In genomic region chr3:184553385-184553784, GRCh38 we compare ENCODE assay signal across 19 cellular contexts. TPM values are rescaled to one million over a fixed set of nuclear protein-coding genes. Genes with fewer than 3 reads are reported as not detected.
DNase-seq lines count a peak whose midpoint lies in the region; ATAC-seq lines count a peak whose summit lies in the region.
"Had no signal": no experiment of that assay in that cellular context is flagged by ENCODE, and none has a peak within 500 bp of the region (broad histone marks: within the 10 kb centered on the region; RNA-seq: fewer than 3 reads in every experiment).

No MANE protein-coding gene starts in this region.

- H3K4me1 Mint-ChIP-seq in T-cell, result peaks cover 37 to 63% (median 42%) of the 10 kb centered on the region in 3 donors
- H3K4me1 Mint-ChIP-seq in dendritic cell treated with granulocyte-macrophage colony-stimulating factor and Interleukin-4, amounts not matched to agents 40 ng/mL and 50 ng/mL, for 4 days (ENCODE audit: low read depth), result peaks cover 21% of the 10 kb centered on the region
- peaks cover 13 to 77% (median 56%) of the 10 kb centered on the region in 7 donors for H3K4me1 Mint-ChIP-seq in naive thymus-derived CD4-positive, alpha-beta T cell

- no peak overlapping the region for H3K4me3 ChIP-seq in naive thymus-derived CD4-positive, alpha-beta T cell (ENCODE audit: low read length)
- no peak overlapping the region for H3K4me3 ChIP-seq in SJCRH30

- H3K4me3 Mint-ChIP-seq in T-cell, result no peak overlapping the region
- no peak overlapping the region for H3K4me3 Mint-ChIP-seq in dendritic cell treated with granulocyte-macrophage colony-stimulating factor and Interleukin-4, amounts not matched to agents 40 ng/mL and 50 ng/mL, for 4 days
- peak overlapping the region in 3 of 10 donors; percentile 29 to 45 (median 44) for H3K4me3 Mint-ChIP-seq in naive thymus-derived CD4-positive, alpha-beta T cell
- H3K4me3 Mint-ChIP-seq: CD8-positive, alpha-beta T cell; H9 had no signal

- no peaks in the 10 kb centered on the region for H3K27me3 ChIP-seq in naive thymus-derived CD4-positive, alpha-beta T cell (ENCODE audit: control insufficient read depth in 2 of 2, insufficient read depth in 2 of 2, low read length in 2 of 2)
- no peaks in the 10 kb centered on the region for H3K27me3 ChIP-seq in SJCRH30

- peaks cover 0 to 54% of the 10 kb centered on the region in 2 donors for H3K4me1 ChIP-seq in naive thymus-derived CD4-positive, alpha-beta T cell (ENCODE audit: control insufficient read depth in 2 of 2, insufficient read depth in 2 of 2, low read length in 2 of 2)
- H3K4me1 ChIP-seq in SJCRH30, result 0 out of 2 replicates have a peak, but pooled peaks cover 2% of the 10 kb centered on the region

- no peak overlapping the region for H3K27ac ChIP-seq in naive thymus-derived CD4-positive, alpha-beta T cell (ENCODE audit: low read depth, low read length)
- H3K27ac ChIP-seq in SJCRH30, result no peak overlapping the region

- POLR2A ChIA-PET in T-cell (lab: Charles Lee), result no interaction called here
- POLR2A ChIA-PET in naive thymus-derived CD4-positive, alpha-beta T cell (lab: Charles Lee), result interaction anchor here (1.1 to 1.3 kb wide), 3 partner anchors 9 to 192 kb away, joined by 3 to 4 read pairs (median 4); no protein-coding TSS in a partner anchor

- no peaks in the 10 kb centered on the region for H3K36me3 ChIP-seq in naive thymus-derived CD4-positive, alpha-beta T cell (ENCODE audit: control insufficient read depth in 2 of 3, insufficient read depth in 3 of 3, low read length in 3 of 3)
- H3K36me3 ChIP-seq in SJCRH30, result no peaks in the 10 kb centered on the region

- H3K27me3 Mint-ChIP-seq in T-cell, result peaks cover 13 to 50% of the 10 kb centered on the region in 2 donors
- H3K27me3 Mint-ChIP-seq in dendritic cell treated with granulocyte-macrophage colony-stimulating factor and Interleukin-4, amounts not matched to agents 40 ng/mL and 50 ng/mL, for 4 days, result peaks cover 53% of the 10 kb centered on the region
- H3K27me3 Mint-ChIP-seq in naive thymus-derived CD4-positive, alpha-beta T cell, result peaks cover 0 to 39% (median 19%) of the 10 kb centered on the region in 5 donors

- no peaks in the 10 kb centered on the region for H3K9me3 Mint-ChIP-seq in T-cell
- H3K9me3 Mint-ChIP-seq in dendritic cell treated with granulocyte-macrophage colony-stimulating factor and Interleukin-4, amounts not matched to agents 40 ng/mL and 50 ng/mL, for 4 days, result no peaks in the 10 kb centered on the region
- no peaks in the 10 kb centered on the region for H3K9me3 Mint-ChIP-seq in naive thymus-derived CD4-positive, alpha-beta T cell
- H3K9me3 Mint-ChIP-seq: CD8-positive, alpha-beta T cell; H9 had no signal

- no peak for ATAC-seq in T-cell (replicated peaks in 1 of 4)
- no peak for ATAC-seq in naive thymus-derived CD4-positive, alpha-beta T cell
- ATAC-seq: CD8-positive, alpha-beta T cell; PC-3 had no signal

- CTCF ChIA-PET in T-cell (lab: Charles Lee), result no interaction called here
- CTCF ChIA-PET in naive thymus-derived CD4-positive, alpha-beta T cell (lab: Charles Lee), result interaction anchor here (0.6 to 5.1 kb wide), 2 partner anchors 11 to 213 kb away, joined by 5 to 32 read pairs; no protein-coding TSS in a partner anchor

- H3K36me3 Mint-ChIP-seq in T-cell, result no peaks in the 10 kb centered on the region
- H3K36me3 Mint-ChIP-seq in dendritic cell treated with granulocyte-macrophage colony-stimulating factor and Interleukin-4, amounts not matched to agents 40 ng/mL and 50 ng/mL, for 4 days (ENCODE audit: low read depth), result no peaks in the 10 kb centered on the region
- no peaks in the 10 kb centered on the region for H3K36me3 Mint-ChIP-seq in naive thymus-derived CD4-positive, alpha-beta T cell
- H3K36me3 Mint-ChIP-seq: CD8-positive, alpha-beta T cell had no signal

- no peaks in the 10 kb centered on the region for H3K9me3 ChIP-seq in naive thymus-derived CD4-positive, alpha-beta T cell (ENCODE audit: control insufficient read depth in 2 of 3, low read length in 3 of 3)
- no peaks in the 10 kb centered on the region for H3K9me3 ChIP-seq in SJCRH30 (replicated peaks)

- intact Hi-C loops in dendritic cell treated with granulocyte-macrophage colony-stimulating factor and Interleukin-4, amounts not matched to agents 40 ng/mL and 50 ng/mL, for 4 days (cut with micrococcal nuclease), result no loop called here
- intact Hi-C loops in naive thymus-derived CD4-positive, alpha-beta T cell (cut with micrococcal nuclease), result no loop called here

- peak overlapping the region; percentile 29 to 59 for H3K27ac Mint-ChIP-seq in T-cell
- H3K27ac Mint-ChIP-seq in dendritic cell treated with granulocyte-macrophage colony-stimulating factor and Interleukin-4, amounts not matched to agents 40 ng/mL and 50 ng/mL, for 4 days, result peak overlapping the region; percentile 14
- peak overlapping the region in 6 of 9 donors; percentile 27 to 97 (median 73) for H3K27ac Mint-ChIP-seq in naive thymus-derived CD4-positive, alpha-beta T cell
- H3K27ac Mint-ChIP-seq: CD8-positive, alpha-beta T cell; H9 had no signal

- DNase-seq in Ammon's horn (ENCODE audit: low spot score), result peak; percentile 72
- no peak for DNase-seq in T-cell
- no peak for DNase-seq in naive thymus-derived CD4-positive, alpha-beta T cell
- no peak for DNase-seq in stimulated activated naive CD4-positive, alpha-beta T cell (lab: John Stamatoyannopoulos, UW)
- DNase-seq in germinal center (ENCODE audit: low spot score), result no peak
- no peak for DNase-seq in RKO (ENCODE audit: low spot score)
- DNase-seq in SJCRH30, result no peak
- DNase-seq: CD8-positive, alpha-beta T cell; DMS 273 treated with DMSO at 0.1 percent for 48 hours; EL; H9; Karpas-422; MM.1S; NCI-H1105; NCI-H187; NCI-H446; NCI-H748 treated with DMSO at 0.1 percent for 48 hours; PC-3 had no signal

RNA-seq across cellular contexts. Expression of gene EPHB3, which starts 8.2 kb away (rescaled TPM):
- total RNA-seq in T-cell, result 1 to 10 TPM in 1 of 5 donors, under 1 TPM in 4; 0.35 to 1.1 (median 0.55) TPM
- under 1 TPM; 0.07 to 0.49 (median 0.32) TPM for total RNA-seq in naive thymus-derived CD4-positive, alpha-beta T cell
- under 1 TPM; 0.04 to 0.35 TPM for polyA plus RNA-seq in naive thymus-derived CD4-positive, alpha-beta T cell
- 16.4 and 16.6 TPM in 2 replicates for total RNA-seq in SJCRH30 (2014; rRNA removed; shearing (Covaris generic))
- total RNA-seq: CD8-positive, alpha-beta T cell had no signal

Comparison
In these comparisons a context has a peak if more than half of its experiments do, and no peak if none do; other contexts are left out.
1. H3K27ac Mint-ChIP-seq: peak in every context shown above with its lines; median percentile 73 in naive thymus-derived CD4-positive, alpha-beta T cell; 44 in T-cell; 14 in dendritic cell treated with granulocyte-macrophage colony-stimulating factor and Interleukin-4, amounts not matched to agents 40 ng/mL and 50 ng/mL, for 4 days.